ENCODE assay signal across 1 cellular context in the genomic region with DNA sequence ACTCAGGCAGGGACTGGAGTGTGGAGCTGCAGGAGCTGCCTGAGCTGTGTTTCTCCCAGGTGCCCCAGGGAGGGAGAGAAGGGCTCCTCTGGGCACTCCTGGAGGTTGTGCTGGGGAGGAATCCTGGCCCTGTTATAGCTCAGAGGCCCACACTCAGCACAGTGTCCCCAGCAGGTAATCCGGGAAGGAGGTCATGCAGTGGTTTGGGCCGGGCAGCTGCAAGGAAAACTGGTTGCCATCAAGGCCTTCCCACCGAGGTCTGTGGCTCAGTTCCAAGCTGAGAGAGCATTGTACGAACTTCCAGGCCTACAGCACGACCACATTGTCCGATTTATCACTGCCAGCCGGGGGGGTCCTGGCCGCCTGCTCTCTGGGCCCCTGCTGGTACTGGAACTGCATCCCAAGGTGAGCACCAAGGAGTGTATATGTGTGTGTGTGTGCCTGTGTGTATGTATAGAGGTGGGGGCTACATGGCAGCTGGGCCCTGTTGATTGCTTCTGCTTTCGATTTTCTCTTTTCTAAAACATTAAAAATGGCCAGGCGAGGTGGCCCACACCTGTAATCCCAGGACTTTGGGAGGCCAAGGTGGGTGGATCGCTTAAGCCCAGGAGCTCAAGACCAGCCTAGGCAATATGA.
TF ChIP-seq lines count a peak whose summit lies in the region.

No MANE protein-coding gene starts in this region.

TF ChIP-seq in IMR-90, 13 proteins besides CTCF, POLR2A, EP300 and RAD21:
- TF ChIP-seq, protein P1, sequence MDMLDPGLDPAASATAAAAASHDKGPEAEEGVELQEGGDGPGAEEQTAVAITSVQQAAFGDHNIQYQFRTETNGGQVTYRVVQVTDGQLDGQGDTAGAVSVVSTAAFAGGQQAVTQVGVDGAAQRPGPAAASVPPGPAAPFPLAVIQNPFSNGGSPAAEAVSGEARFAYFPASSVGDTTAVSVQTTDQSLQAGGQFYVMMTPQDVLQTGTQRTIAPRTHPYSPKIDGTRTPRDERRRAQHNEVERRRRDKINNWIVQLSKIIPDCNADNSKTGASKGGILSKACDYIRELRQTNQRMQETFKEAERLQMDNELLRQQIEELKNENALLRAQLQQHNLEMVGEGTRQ (IDR thresholded peaks at IDR 0.05; ENCODE audit: low read depth, low read length) = no peak
- TF ChIP-seq FOS (IDR thresholded peaks at IDR 0.05; ENCODE audit: low read depth, low read length) = no peak
- TF ChIP-seq, protein P2, sequence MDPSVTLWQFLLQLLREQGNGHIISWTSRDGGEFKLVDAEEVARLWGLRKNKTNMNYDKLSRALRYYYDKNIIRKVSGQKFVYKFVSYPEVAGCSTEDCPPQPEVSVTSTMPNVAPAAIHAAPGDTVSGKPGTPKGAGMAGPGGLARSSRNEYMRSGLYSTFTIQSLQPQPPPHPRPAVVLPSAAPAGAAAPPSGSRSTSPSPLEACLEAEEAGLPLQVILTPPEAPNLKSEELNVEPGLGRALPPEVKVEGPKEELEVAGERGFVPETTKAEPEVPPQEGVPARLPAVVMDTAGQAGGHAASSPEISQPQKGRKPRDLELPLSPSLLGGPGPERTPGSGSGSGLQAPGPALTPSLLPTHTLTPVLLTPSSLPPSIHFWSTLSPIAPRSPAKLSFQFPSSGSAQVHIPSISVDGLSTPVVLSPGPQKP (IDR thresholded peaks at IDR 0.05; ENCODE audit: borderline replicate concordance, low read depth, low read length) = no peak
